In the genomic region with DNA sequence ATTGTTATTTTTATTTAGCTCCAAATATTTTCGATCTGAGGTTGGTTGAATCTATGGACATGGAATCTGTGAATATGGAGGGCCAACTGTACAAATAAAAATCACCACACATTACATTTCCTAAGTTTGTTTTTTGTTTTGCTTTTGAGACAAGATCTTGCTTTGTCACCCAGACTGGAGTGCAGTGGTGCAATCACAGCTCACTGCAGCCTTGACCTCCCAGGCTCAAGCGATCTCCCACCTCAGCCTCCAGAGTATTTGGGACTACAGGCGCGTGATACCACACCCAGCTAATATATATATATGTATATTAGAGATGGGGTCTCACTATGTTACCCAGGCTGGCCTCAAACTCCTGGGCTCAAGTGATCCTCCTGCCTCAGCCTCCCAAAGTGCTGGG, we compare ENCODE assay signal across 12 cellular contexts. TPM values are rescaled to one million over a fixed set of nuclear protein-coding genes. Genes with fewer than 3 reads are reported as not detected.
DNase-seq lines count a peak whose midpoint lies in the region; ATAC-seq and TF ChIP-seq lines count a peak whose summit lies in the region.
"Not testable (repeated sequence)": the region's sequence is repeated elsewhere in the genome, so short reads cannot be mapped to it uniquely, and the experiment has no call there.
"Had no signal": no experiment of that assay in that cellular context is flagged by ENCODE, and none has a peak within 500 bp of the region (broad histone marks: within the 10 kb centered on the region; RNA-seq: fewer than 3 reads in every experiment).

No MANE protein-coding gene starts in this region.

- TF ChIP-seq CTCF in PC-3 (conservative IDR thresholded peaks at IDR 0.05; ENCODE audit: low read depth, low read length); esophagus muscularis mucosa (IDR thresholded peaks at IDR 0.05); osteoblast (IDR thresholded peaks at IDR 0.05; ENCODE audit: extremely low read depth, low read depth, low read length): not testable (repeated sequence)

- not testable (repeated sequence) for H2AFZ ChIP-seq in ACC112 (ENCODE audit: low read length, unreplicated experiment); PC-3 (ENCODE audit: low read length); osteoblast (ENCODE audit: low read length)

- H3K9me3 ChIP-seq in PC-3 (ENCODE audit: low read length); esophagus muscularis mucosa; osteoblast (ENCODE audit: low read depth, low read length); skeletal muscle tissue (ENCODE audit: control insufficient read depth in 3 of 3, low read length in 3 of 3): not testable (repeated sequence)

- POLR2A ChIA-PET in PC-3 (lab: Charles Lee; ENCODE audit: unreplicated experiment) = not testable (repeated sequence)

- intact Hi-C loops in PC-3 (cut with micrococcal nuclease); esophagus muscularis mucosa (cut with DNase I): not testable (repeated sequence)

- peaks cover 38% of the 10 kb centered on the region for H3K4me1 ChIP-seq in ACC112 (ENCODE audit: control insufficient read depth, insufficient read depth, low read length, unreplicated experiment)
- peaks cover 40% of the 10 kb centered on the region for H3K4me1 ChIP-seq in PC-3 (ENCODE audit: insufficient read depth, low read length)
- H3K4me1 ChIP-seq in esophagus muscularis mucosa = peaks cover 70 to 99% (median 85%) of the 10 kb centered on the region in 4 donors
- peaks cover 41% of the 10 kb centered on the region for H3K4me1 ChIP-seq in osteoblast (ENCODE audit: insufficient read depth, low read length)
- H3K4me1 ChIP-seq in skeletal muscle tissue (ENCODE audit: control insufficient read depth in 3 of 3, insufficient read depth in 3 of 3, low read length in 3 of 3) = peaks cover 90 to 96% (median 94%) of the 10 kb centered on the region in 3 donors

- not testable (repeated sequence) for BruUV-seq in PC-3 (replicated peaks; lab: Mats Ljungman, UMichigan)

- H3K27ac ChIP-seq in ACC112 (ENCODE audit: low read depth, low read length) (peak overlapping the region; percentile 82), PC-3 (ENCODE audit: low read length) (peak overlapping the region; percentile 71), esophagus muscularis mucosa (replicated peaks in 1 of 4) (peak overlapping the region; percentile 83 to 87 (median 85)), osteoblast (ENCODE audit: low read depth, low read length) (peak overlapping the region; percentile 65), skeletal muscle tissue (ENCODE audit: low read depth, low read length) (peak overlapping the region; percentile 96)

- not testable (repeated sequence) for H3K27me3 ChIP-seq in ACC112 (ENCODE audit: insufficient read depth, low read length); PC-3 (ENCODE audit: low read length); esophagus muscularis mucosa; osteoblast (ENCODE audit: insufficient read depth, low read length); skeletal muscle tissue (ENCODE audit: control insufficient read depth in 3 of 3, insufficient read depth in 3 of 3, low read length in 3 of 3)

- not testable (repeated sequence) for H3K9me2 ChIP-seq in PC-3 (replicated peaks; ENCODE audit: low read length)

- not testable (repeated sequence) for H3K79me2 ChIP-seq in ACC112 (ENCODE audit: control insufficient read depth, insufficient read depth, low read length, unreplicated experiment); PC-3 (ENCODE audit: low read length); osteoblast (ENCODE audit: insufficient read depth, low read length)

- not testable (repeated sequence) for H3F3A ChIP-seq in PC-3 (ENCODE audit: low read length, unreplicated experiment)

- WGBS in esophagus muscularis mucosa = 69% methylated on average over 4 of the region's 4 CpGs

- not testable (repeated sequence) for H3K36me3 ChIP-seq in ACC112 (ENCODE audit: insufficient read depth, low read length); PC-3 (ENCODE audit: low read depth, low read length); osteoblast (ENCODE audit: insufficient read depth, low read length)
- H3K36me3 ChIP-seq in esophagus muscularis mucosa = peaks cover 34 to 86% (median 80%) of the 10 kb centered on the region in 4 donors
- H3K36me3 ChIP-seq in skeletal muscle tissue (ENCODE audit: control insufficient read depth in 3 of 3, insufficient read depth in 3 of 3, low read length in 3 of 3) = peaks cover 66 to 78% (median 73%) of the 10 kb centered on the region in 3 donors

- not testable (repeated sequence) for ATAC-seq in PC-3

- not testable (repeated sequence) for TF ChIP-seq POLR2A in esophagus muscularis mucosa (IDR thresholded peaks at IDR 0.05; ENCODE audit: low read depth)

- not testable (repeated sequence) for H4K20me1 ChIP-seq in PC-3 (ENCODE audit: low read length); osteoblast (ENCODE audit: insufficient read depth, low read length)

- TF ChIP-seq EP300 in esophagus muscularis mucosa (IDR thresholded peaks at IDR 0.05) = not testable (repeated sequence)

- CTCF ChIA-PET in PC-3 (lab: Charles Lee) = not testable (repeated sequence)

- H3K4me3 ChIP-seq in ACC112 (ENCODE audit: low read depth, low read length); PC-3 (ENCODE audit: low read length); esophagus muscularis mucosa; osteoblast (ENCODE audit: insufficient read depth, low read length); skeletal muscle tissue (ENCODE audit: low read length in 3 of 3): not testable (repeated sequence)

- H3K9ac ChIP-seq in PC-3 (ENCODE audit: low read length) = not testable (repeated sequence)
- peak overlapping the region in 1 of 3 donors; percentile 72 for H3K9ac ChIP-seq in skeletal muscle tissue (ENCODE audit: low read depth in 1 of 3, low read length in 3 of 3)

- not testable (repeated sequence) for DNase-seq in PC-3; esophagus muscularis mucosa (ENCODE audit: extremely low spot score); osteoblast (ENCODE audit: insufficient read length, low spot score, missing footprints)

- H3K4me2 ChIP-seq in PC-3 (ENCODE audit: low read length) = peak overlapping the region; percentile 61
- H3K4me2 ChIP-seq in osteoblast (ENCODE audit: insufficient read depth, low read length) = peak overlapping the region; percentile 23

RNA-seq across cellular contexts. Expression of a gene that starts 10.8 kb away (rescaled TPM):
- not detected in 2 replicates for total RNA-seq in PC-3 (2014; rRNA removed)
- 100 to 1,000 TPM; 101 to 214 (median 130) TPM for total RNA-seq in esophagus muscularis mucosa
- 0.72 and 1.2 TPM in 2 replicates for total RNA-seq in osteoblast
- total RNA-seq in skeletal muscle tissue = 38.1 TPM
- total RNA-seq: B cell; Calu3; CD4-positive, alpha-beta T cell; Daoy; H4; HT1080 had no signal

RNA-seq across cellular contexts. Expression of a gene that starts 25.1 kb away (rescaled TPM):
- total RNA-seq in PC-3 (2014; rRNA removed) (0.04 TPM in 1 of 2 replicates, not detected in the other), esophagus muscularis mucosa (1 to 10 TPM in 1 of 4 donors, under 1 TPM in 2, not detected in 1; 0.17 to 2.1 (median 0.98) TPM), osteoblast (not detected in 2 replicates), skeletal muscle tissue (under 0.01 TPM)
- total RNA-seq: B cell, Calu3, Daoy, H4, HFFc6, HT1080 had no signal

RNA-seq across cellular contexts. Expression of a gene that starts 27.9 kb away (rescaled TPM):
- total RNA-seq in PC-3 (2014; rRNA removed) (37.1 and 49.1 TPM in 2 replicates), esophagus muscularis mucosa (10 to 100 TPM; 12.0 to 27.0 (median 21.9) TPM), osteoblast (18.0 and 19.9 TPM in 2 replicates), skeletal muscle tissue (11.5 TPM)

RNA-seq across cellular contexts. Expression of a gene that starts 45.0 kb away (rescaled TPM):
- total RNA-seq in PC-3 (2014; rRNA removed) (not detected in 2 replicates), esophagus muscularis mucosa (not detected), osteoblast (not detected in 2 replicates), skeletal muscle tissue (not detected)
- total RNA-seq: B cell; Calu3; CD4-positive, alpha-beta T cell; Daoy; H4; HFFc6; HT1080 had no signal

RNA-seq across cellular contexts. Expression of a gene that starts 56.4 kb away (rescaled TPM):
- total RNA-seq in PC-3 (2014; rRNA removed) (0.15 TPM in 1 of 2 replicates, not detected in the other), esophagus muscularis mucosa (under 1 TPM in 1 of 4 donors, not detected in 3; 0.06 TPM), osteoblast (not detected in 2 replicates), skeletal muscle tissue (0.52 TPM)
- total RNA-seq: B cell; Calu3; CD4-positive, alpha-beta T cell; H4; HFFc6; HT1080 had no signal

Comparison
In these comparisons a context has a peak if more than half of its experiments do, and no peak if none do; other contexts are left out.
1. RNA of a gene that starts 10.8 kb away (total RNA-seq): 101 to 214 TPM in esophagus muscularis mucosa and 38.1 TPM in skeletal muscle tissue (single experiment); 0.72 to 1.2 TPM in osteoblast and not detected in PC-3; every median in the first group is over 10 times any median in the second.
2. Peak in every context shown above with its lines, with median percentiles within 50 percentile points of each other: H3K27ac ChIP-seq.